Comparison of ENCODE assay signal across 8 cellular contexts in genomic region chr4:176791591-176792347, GRCh38. TPM values are rescaled to one million over a fixed set of nuclear protein-coding genes. Genes with fewer than 3 reads are reported as not detected.
A peak's percentile ranks its signal among the peaks of the same experiment; 100 is the strongest.
DNase-seq lines count a peak whose midpoint lies in the region; ATAC-seq and TF ChIP-seq lines count a peak whose summit lies in the region.

No MANE protein-coding gene starts in this region.

- H3K27me3 Mint-ChIP-seq in activated CD8-positive, alpha-beta T cell treated with anti-CD3 and anti-CD28 coated beads, Interleukin-2, amount 10 ng/mL, durations not matched to agents 7 days and 5 days (ENCODE audit: low read depth), result peaks cover 38% of the 10 kb centered on the region
- peaks cover 43% of the 10 kb centered on the region for H3K27me3 Mint-ChIP-seq in activated CD8-positive, alpha-beta T cell treated with anti-CD3 and anti-CD28 coated beads for 36 hours

- peaks cover 17% of the 10 kb centered on the region for H3K4me1 ChIP-seq in endocrine pancreas (ENCODE audit: control insufficient read depth, insufficient read depth, low read length)
- no peaks in the 10 kb centered on the region for H3K4me1 ChIP-seq in muscle layer of colon (ENCODE audit: insufficient read depth, low read length)

- H3K4me3 Mint-ChIP-seq in activated CD8-positive, alpha-beta T cell treated with anti-CD3 and anti-CD28 coated beads, Interleukin-2, amount 10 ng/mL, durations not matched to agents 7 days and 5 days, result peak overlapping the region; percentile 13
- H3K4me3 Mint-ChIP-seq in activated CD8-positive, alpha-beta T cell treated with anti-CD3 and anti-CD28 coated beads for 36 hours, result no peak overlapping the region

- no peaks in the 10 kb centered on the region for H3K36me3 ChIP-seq in endocrine pancreas (ENCODE audit: control insufficient read depth, insufficient read depth, low read length)
- H3K36me3 ChIP-seq in muscle layer of colon (ENCODE audit: insufficient read depth, low read length), result no peaks in the 10 kb centered on the region

- no peak overlapping the region for H3K27ac ChIP-seq in muscle layer of colon (ENCODE audit: low read depth, low read length)

- H3K9me3 Mint-ChIP-seq in activated CD8-positive, alpha-beta T cell treated with anti-CD3 and anti-CD28 coated beads, Interleukin-2, amount 10 ng/mL, durations not matched to agents 7 days and 5 days (ENCODE audit: insufficient read depth), result no peaks in the 10 kb centered on the region
- H3K9me3 Mint-ChIP-seq in activated CD8-positive, alpha-beta T cell treated with anti-CD3 and anti-CD28 coated beads for 36 hours, result no peaks in the 10 kb centered on the region

- CTCF ChIA-PET in activated CD8-positive, alpha-beta T cell treated with anti-CD3 and anti-CD28 coated beads, Interleukin-2, amount 10 ng/mL, durations not matched to agents 7 days and 5 days (lab: Charles Lee), result interaction anchor here (2.1 kb wide), 1 partner anchor 256 kb away, joined by 9 read pairs; no protein-coding TSS in a partner anchor
- CTCF ChIA-PET in activated CD8-positive, alpha-beta T cell treated with anti-CD3 and anti-CD28 coated beads for 36 hours (lab: Charles Lee), result no interaction called here

- no peak for TF ChIP-seq CTCF in activated CD8-positive, alpha-beta T cell treated with anti-CD3 and anti-CD28 coated beads for 36 hours (IDR thresholded peaks at IDR 0.05)

- intact Hi-C loops in activated CD8-positive, alpha-beta T cell treated with anti-CD3 and anti-CD28 coated beads for 36 hours (cut with micrococcal nuclease), result loop anchor here (5.0 kb wide), 1 partner anchor 256 kb away; no protein-coding TSS in a partner anchor

- peaks cover 12% of the 10 kb centered on the region for H3K4me1 Mint-ChIP-seq in activated CD8-positive, alpha-beta T cell treated with anti-CD3 and anti-CD28 coated beads, Interleukin-2, amount 10 ng/mL, durations not matched to agents 7 days and 5 days (ENCODE audit: low read depth)
- H3K4me1 Mint-ChIP-seq in activated CD8-positive, alpha-beta T cell treated with anti-CD3 and anti-CD28 coated beads for 36 hours (ENCODE audit: low read depth), result peaks cover 6% of the 10 kb centered on the region

- POLR2A ChIA-PET in activated CD8-positive, alpha-beta T cell treated with anti-CD3 and anti-CD28 coated beads, Interleukin-2, amount 10 ng/mL, durations not matched to agents 7 days and 5 days (lab: Charles Lee), result no interaction called here
- POLR2A ChIA-PET in activated CD8-positive, alpha-beta T cell treated with anti-CD3 and anti-CD28 coated beads for 36 hours (lab: Charles Lee), result no interaction called here

- DNase-seq in activated CD8-positive, alpha-beta T cell treated with anti-CD3 and anti-CD28 coated beads, Interleukin-2, amount 10 ng/mL, durations not matched to agents 7 days and 5 days, result no peak
- DNase-seq in activated CD8-positive, alpha-beta T cell treated with anti-CD3 and anti-CD28 coated beads for 36 hours, result no peak
- DNase-seq in HuH-7 (ENCODE audit: low spot score), result peak; percentile 13
- no peak for DNase-seq in inferior parietal cortex (ENCODE audit: extremely low spot score)
- DNase-seq in RKO (ENCODE audit: low spot score), result no peak

- no peaks in the 10 kb centered on the region for H3K36me3 Mint-ChIP-seq in activated CD8-positive, alpha-beta T cell treated with anti-CD3 and anti-CD28 coated beads, Interleukin-2, amount 10 ng/mL, durations not matched to agents 7 days and 5 days (ENCODE audit: low read depth)
- H3K36me3 Mint-ChIP-seq in activated CD8-positive, alpha-beta T cell treated with anti-CD3 and anti-CD28 coated beads for 36 hours (ENCODE audit: low read depth), result no peaks in the 10 kb centered on the region

- H3K4me3 ChIP-seq in endocrine pancreas (ENCODE audit: control insufficient read depth, insufficient read depth, low read length), result peak overlapping the region; percentile 78
- peak overlapping the region; percentile 63 to 69 for H3K4me3 ChIP-seq in muscle layer of colon (ENCODE audit: low read depth in 1 of 2, low read length in 2 of 2)

- no peaks in the 10 kb centered on the region for H3K9me3 ChIP-seq in endocrine pancreas (ENCODE audit: control insufficient read depth, low read length)
- H3K9me3 ChIP-seq in muscle layer of colon (ENCODE audit: low read length), result no peaks in the 10 kb centered on the region

- H3K9ac ChIP-seq in endocrine pancreas (ENCODE audit: control insufficient read depth, insufficient read depth, low read length) (peak overlapping the region; percentile 91), muscle layer of colon (ENCODE audit: low read length) (no peak overlapping the region)

- ATAC-seq in activated CD8-positive, alpha-beta T cell treated with anti-CD3 and anti-CD28 coated beads, Interleukin-2, amount 10 ng/mL, durations not matched to agents 7 days and 5 days, result peak; percentile 14
- ATAC-seq in activated CD8-positive, alpha-beta T cell treated with anti-CD3 and anti-CD28 coated beads for 36 hours, result no peak
- no peak for ATAC-seq in HG03378 (IDR thresholded peaks at IDR 0.05; ENCODE audit: unreplicated experiment)

- H3K27ac Mint-ChIP-seq in activated CD8-positive, alpha-beta T cell treated with anti-CD3 and anti-CD28 coated beads, Interleukin-2, amount 10 ng/mL, durations not matched to agents 7 days and 5 days, result no peak overlapping the region
- H3K27ac Mint-ChIP-seq in activated CD8-positive, alpha-beta T cell treated with anti-CD3 and anti-CD28 coated beads for 36 hours, result no peak overlapping the region

- H3K27me3 ChIP-seq in endocrine pancreas (ENCODE audit: control insufficient read depth, insufficient read depth, low read length), result no peaks in the 10 kb centered on the region
- peaks cover 0 to 4% of the 10 kb centered on the region in 2 donors for H3K27me3 ChIP-seq in muscle layer of colon (ENCODE audit: control insufficient read depth in 1 of 2, insufficient read depth in 2 of 2, low read length in 2 of 2)

RNA-seq across cellular contexts. Expression of gene VEGFC, which starts 1.0 kb away (rescaled TPM):
- not detected for total RNA-seq in activated CD8-positive, alpha-beta T cell treated with anti-CD3 and anti-CD28 coated beads, Interleukin-2, amount 10 ng/mL, durations not matched to agents 7 days and 5 days
- total RNA-seq in activated CD8-positive, alpha-beta T cell treated with anti-CD3 and anti-CD28 coated beads for 36 hours, result not detected
